24 cellular contexts compared by ENCODE assay signal in the genomic region with DNA sequence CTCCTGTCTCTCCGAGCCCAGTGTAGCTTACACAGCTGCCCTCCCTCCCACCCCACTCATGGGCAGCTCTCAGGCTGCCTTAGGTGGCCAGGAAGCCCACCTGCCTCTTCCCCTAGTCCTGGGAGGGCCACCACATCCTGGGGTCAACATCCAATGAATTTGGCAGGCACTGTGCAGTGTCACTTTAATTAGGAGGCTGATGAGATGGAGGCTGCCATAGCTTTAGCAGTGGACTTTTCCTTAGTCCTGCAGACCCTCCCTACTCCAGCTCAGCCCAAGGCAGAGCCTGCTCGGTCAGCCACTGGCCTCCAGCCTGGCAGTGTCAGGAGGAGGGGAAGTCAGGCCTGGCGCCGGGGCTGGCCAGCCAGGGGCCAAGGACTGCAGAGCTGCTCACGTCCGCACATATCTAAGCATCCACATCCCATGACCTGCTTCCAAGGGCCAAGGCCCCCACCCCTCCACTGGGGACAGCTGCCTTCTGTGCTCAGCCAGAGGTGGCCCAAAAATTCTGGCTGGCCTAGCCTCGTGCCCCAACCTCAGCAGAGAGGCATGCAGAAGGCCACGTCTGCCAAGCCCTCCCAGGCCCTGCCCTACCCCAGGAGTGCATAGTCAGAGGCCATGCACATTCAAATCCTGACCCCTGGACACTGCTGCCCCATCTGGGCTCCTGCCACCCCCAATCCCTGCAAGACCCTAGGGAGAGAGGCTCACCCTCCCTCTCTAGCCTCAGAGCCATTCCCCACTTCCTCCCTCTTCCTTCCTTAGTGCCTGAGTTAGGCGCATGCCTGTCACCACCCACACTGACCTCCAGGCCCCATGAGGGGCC. TPM values are rescaled to one million over a fixed set of nuclear protein-coding genes. Genes with fewer than 3 reads are reported as not detected.
DNase-seq lines count a peak whose midpoint lies in the region; ATAC-seq and TF ChIP-seq lines count a peak whose summit lies in the region.
"Had no signal": no experiment of that assay in that cellular context is flagged by ENCODE, and none has a peak within 500 bp of the region (broad histone marks: within the 10 kb centered on the region; RNA-seq: fewer than 3 reads in every experiment).

No MANE protein-coding gene starts in this region.

- H3K4me3 Mint-ChIP-seq in activated T-cell treated with anti-CD3 and anti-CD28 coated beads, Interleukin-2, amount 50 U/mL, for 24 hours: no peak overlapping the region
- H3K4me3 Mint-ChIP-seq in neural progenitor cell: no peak overlapping the region
- H3K4me3 Mint-ChIP-seq: activated naive CD8-positive, alpha-beta T cell treated with anti-CD3 and anti-CD28 coated beads, Interleukin-2, amount 50 U/mL, for 24 hours had no signal

- H3K36me3 Mint-ChIP-seq in activated T-cell treated with anti-CD3 and anti-CD28 coated beads, Interleukin-2, amount 50 U/mL, for 24 hours (ENCODE audit: low read depth): no peaks in the 10 kb centered on the region
- H3K36me3 Mint-ChIP-seq in neural progenitor cell: no peaks in the 10 kb centered on the region

- ATAC-seq in GM18870 (IDR thresholded peaks at IDR 0.05; ENCODE audit: unreplicated experiment): no peak
- ATAC-seq: activated naive CD8-positive, alpha-beta T cell treated with anti-CD3 and anti-CD28 coated beads, Interleukin-2, amount 50 U/mL, for 24 hours; GM12878 had no signal

- H2AFZ ChIP-seq in neural progenitor cell (replicated peaks) (no peak overlapping the region), GM23248 (no peak overlapping the region)

- H3K4me1 ChIP-seq in neural progenitor cell (no peaks in the 10 kb centered on the region), uterus (no peaks in the 10 kb centered on the region), GM23248 (ENCODE audit: insufficient read depth) (no peaks in the 10 kb centered on the region)
- H3K4me1 ChIP-seq: left lung, stomach had no signal

- H3K9me3 ChIP-seq in neural progenitor cell (ENCODE audit: low read depth) (no peaks in the 10 kb centered on the region), uterus (no peaks in the 10 kb centered on the region), GM23248 (ENCODE audit: low read depth) (no peaks in the 10 kb centered on the region)
- H3K9me3 ChIP-seq: left lung, stomach had no signal

- no peaks in the 10 kb centered on the region for H3K9me2 ChIP-seq in GM23248 (ENCODE audit: insufficient read depth)

- H4K20me1 ChIP-seq in neural progenitor cell (ENCODE audit: low read depth): no peaks in the 10 kb centered on the region
- no peaks in the 10 kb centered on the region for H4K20me1 ChIP-seq in GM23248 (ENCODE audit: insufficient read depth)

- intact Hi-C loops in cardiac septum (cut with DNase I) (no loop called here), uterus (cut with DNase I; ENCODE audit: low total_unique reads) (no loop called here)

- in situ Hi-C loops in GM23248 (cut with MboI): no loop called here

- H3K27me3 Mint-ChIP-seq in activated T-cell treated with anti-CD3 and anti-CD28 coated beads, Interleukin-2, amount 50 U/mL, for 24 hours: no peaks in the 10 kb centered on the region
- peaks cover 13% of the 10 kb centered on the region for H3K27me3 Mint-ChIP-seq in neural progenitor cell (ENCODE audit: insufficient read depth, low read depth)

- H3K36me3 ChIP-seq in neural progenitor cell (no peaks in the 10 kb centered on the region), uterus (no peaks in the 10 kb centered on the region), GM23248 (ENCODE audit: low read depth) (no peaks in the 10 kb centered on the region)
- H3K36me3 ChIP-seq: left lung, stomach had no signal

- no peak overlapping the region for H3K27ac Mint-ChIP-seq in activated T-cell treated with anti-CD3 and anti-CD28 coated beads, Interleukin-2, amount 50 U/mL, for 24 hours
- H3K27ac Mint-ChIP-seq in neural progenitor cell: peak overlapping the region; percentile 61
- H3K27ac Mint-ChIP-seq: activated naive CD8-positive, alpha-beta T cell treated with anti-CD3 and anti-CD28 coated beads, Interleukin-2, amount 50 U/mL, for 24 hours had no signal

- 56 to 63% methylated on average over 9 of the region's 9 CpGs for WGBS in GM23248 (ENCODE audit: low coverage in 1 of 2, low lambda C conversion rate in 2 of 2, missing lambda C conversion rate in 2 of 2), 2 experiments

- H3K4me2 ChIP-seq in neural progenitor cell (no peak overlapping the region), GM23248 (ENCODE audit: unreplicated experiment) (no peak overlapping the region)

- H3K4me3 ChIP-seq in neural progenitor cell (no peak overlapping the region), uterus (no peak overlapping the region), GM23248 (no peak overlapping the region)
- H3K4me3 ChIP-seq: GM12878, left lung, stomach had no signal

- H3F3A ChIP-seq in neural progenitor cell (ENCODE audit: low read depth) (no peaks in the 10 kb centered on the region), GM23248 (ENCODE audit: insufficient read depth) (no peaks in the 10 kb centered on the region)

- DNase-seq in activated T-cell treated with anti-CD3 and anti-CD28 coated beads, Interleukin-2, amount 50 U/mL, for 24 hours: peak; percentile 16
- DNase-seq in activated T-cell treated with anti-CD3 and anti-CD28 coated beads for 4 hours: no peak
- peak; percentile 82 for DNase-seq in cardiac septum (ENCODE audit: low spot score)
- DNase-seq in neural progenitor cell (ENCODE audit: low spot score): no peak
- no peak for DNase-seq in uterus
- no peak for DNase-seq in GM23248
- DNase-seq in T-helper 2 cell: no peak
- DNase-seq: activated CD4-positive, alpha-beta T cell treated with anti-CD3 and anti-CD28 coated beads, Interleukin-2, amount 50 U/mL, for 4 hours; activated naive CD8-positive, alpha-beta T cell treated with anti-CD3 and anti-CD28 coated beads, Interleukin-2, amount 50 U/mL, for 24 hours; GDM1; left lung; NCI-H2171 treated with DMSO at 0.1 percent for 48 hours; NCI-H748 treated with DMSO at 0.1 percent for 48 hours; occipital lobe; SHP77; stimulated activated CD4-positive, alpha-beta T cell treated with anti-CD3 and anti-CD28 coated beads, Interleukin-1b, Interleukin-23, amount 100 ng/mL, for 48 hours; stomach had no signal

- H3K27ac ChIP-seq in neural progenitor cell (no peak overlapping the region), uterus (peak overlapping the region; percentile 21 to 41), GM23248 (no peak overlapping the region)
- H3K27ac ChIP-seq: C4-2B, left lung had no signal

- H3K9ac ChIP-seq in neural progenitor cell: no peak overlapping the region
- no peak overlapping the region for H3K9ac ChIP-seq in GM23248

- H3K9me3 Mint-ChIP-seq in activated T-cell treated with anti-CD3 and anti-CD28 coated beads, Interleukin-2, amount 50 U/mL, for 24 hours: no peaks in the 10 kb centered on the region
- H3K9me3 Mint-ChIP-seq in neural progenitor cell: peaks cover 3% of the 10 kb centered on the region
- H3K9me3 Mint-ChIP-seq: activated naive CD8-positive, alpha-beta T cell treated with anti-CD3 and anti-CD28 coated beads, Interleukin-2, amount 50 U/mL, for 24 hours had no signal

- TF ChIP-seq CTCF in neural progenitor cell (IDR thresholded peaks at IDR 0.05): no peak
- TF ChIP-seq CTCF in uterus (IDR thresholded peaks at IDR 0.05): no peak

- H3K27me3 ChIP-seq in neural progenitor cell (no peaks in the 10 kb centered on the region), uterus (no peaks in the 10 kb centered on the region), GM23248 (replicated peaks; ENCODE audit: insufficient read depth) (peaks cover 25% of the 10 kb centered on the region)
- H3K27me3 ChIP-seq: left lung had no signal

- peaks cover 4% of the 10 kb centered on the region for H3K4me1 Mint-ChIP-seq in activated T-cell treated with anti-CD3 and anti-CD28 coated beads, Interleukin-2, amount 50 U/mL, for 24 hours (ENCODE audit: low read depth)
- peaks cover 6% of the 10 kb centered on the region for H3K4me1 Mint-ChIP-seq in neural progenitor cell
- H3K4me1 Mint-ChIP-seq: activated naive CD8-positive, alpha-beta T cell treated with anti-CD3 and anti-CD28 coated beads, Interleukin-2, amount 50 U/mL, for 24 hours had no signal

- H3K79me2 ChIP-seq in neural progenitor cell (ENCODE audit: low read depth) (no peaks in the 10 kb centered on the region), GM23248 (ENCODE audit: insufficient read depth) (no peaks in the 10 kb centered on the region)

- TF ChIP-seq POLR2A in uterus (IDR thresholded peaks at IDR 0.05): no peak

RNA-seq across cellular contexts. Expression of a gene that starts 33.1 kb away (rescaled TPM):
- 5.5 TPM for total RNA-seq in cardiac septum
- total RNA-seq in neural progenitor cell (ENCODE audit: low replicate concordance): 3.0 and 10.5 TPM in 2 replicates
- 1 to 10 TPM in 2 of 4 donors, under 1 TPM in 1, not detected in 1; 0.51 to 5.4 (median 2.6) TPM for total RNA-seq in uterus
- total RNA-seq in GM23248 (2014; rRNA removed; shearing (Covaris generic)): not detected in 2 replicates
- polyA plus RNA-seq in GM23248 (2016; fragmentation: Nextera tagmentation; extraction: Ambion mirVana): not detected in 2 replicates
- total RNA-seq: A673, glomerular endothelial cell, occipital lobe had no signal

RNA-seq across cellular contexts. Expression of a gene that starts 48.6 kb away (rescaled TPM):
- total RNA-seq in cardiac septum (6.6 TPM), neural progenitor cell (ENCODE audit: low replicate concordance) (not detected in 2 replicates), uterus (1 to 10 TPM in 3 of 4 donors, not detected in 1; 4.8 to 5.4 (median 5.3) TPM)
- total RNA-seq in GM23248 (2014; rRNA removed; shearing (Covaris generic)): 0.65 and 1.0 TPM in 2 replicates
- 0.38 and 0.71 TPM in 2 replicates for polyA plus RNA-seq in GM23248 (2016; fragmentation: Nextera tagmentation; extraction: Ambion mirVana)
- total RNA-seq: A673, GM12878, OCI-LY7 had no signal

RNA-seq across cellular contexts. Expression of a gene that starts 55.0 kb away (rescaled TPM):
- total RNA-seq in cardiac septum: not detected
- total RNA-seq in neural progenitor cell (ENCODE audit: low replicate concordance): not detected in 2 replicates
- total RNA-seq in uterus: not detected
- total RNA-seq in GM23248 (2014; rRNA removed; shearing (Covaris generic)): 0.25 TPM in 1 of 2 replicates, not detected in the other
- not detected in 2 replicates for polyA plus RNA-seq in GM23248 (2016; fragmentation: Nextera tagmentation; extraction: Ambion mirVana)
- total RNA-seq: A673, epithelial cell of proximal tubule, glomerular endothelial cell, left lung, occipital lobe, stomach had no signal

Comparison
In these comparisons a context has a peak if more than half of its experiments do, and no peak if none do; other contexts are left out.
1. DNase-seq: peak in activated T-cell treated with anti-CD3 and anti-CD28 coated beads, Interleukin-2, amount 50 U/mL, for 24 hours (single experiment) and cardiac septum (single experiment); none in activated T-cell treated with anti-CD3 and anti-CD28 coated beads for 4 hours (single experiment), neural progenitor cell (single experiment), uterus (0 of 2), GM23248 (single experiment) and T-helper 2 cell (0 of 5).
2. H3K27ac ChIP-seq: peak in uterus (2 of 2); none in neural progenitor cell (single experiment) and GM23248 (single experiment).